12 cellular contexts compared by ENCODE assay signal in genomic region chr2:42901076-42901645, GRCh38.
DNase-seq lines count a peak whose midpoint lies in the region; ATAC-seq and TF ChIP-seq lines count a peak whose summit lies in the region.
"Had no signal": no experiment of that assay in that cellular context is flagged by ENCODE, and none has a peak within 500 bp of the region (broad histone marks: within the 10 kb centered on the region; RNA-seq: fewer than 3 reads in every experiment).

No MANE protein-coding gene starts in this region.

- H3K9ac ChIP-seq in SK-N-SH (no peak overlapping the region), fibroblast of lung (ENCODE audit: insufficient read depth, low read length) (no peak overlapping the region)

- peak overlapping the region; percentile 16; the same call in 1 of the 2 replicates for H3K4me2 ChIP-seq in SK-N-SH
- H3K4me2 ChIP-seq in fibroblast of lung (ENCODE audit: extremely low read depth, insufficient read depth, low read length), result no peak overlapping the region

- no peaks in the 10 kb centered on the region for H3K27me3 ChIP-seq in SK-N-SH (ENCODE audit: insufficient read depth)
- H3K27me3 ChIP-seq in fibroblast of lung (ENCODE audit: control insufficient read depth, insufficient read depth, low read length), result peaks cover 3% of the 10 kb centered on the region

- H3K9me2 ChIP-seq in SK-N-SH, result no peaks in the 10 kb centered on the region

- H3K27ac ChIP-seq in SK-N-SH (ENCODE audit: low read depth in 2 of 2, low read length in 1 of 2), result no peak overlapping the region
- no peak overlapping the region for H3K27ac ChIP-seq in fibroblast of lung (ENCODE audit: insufficient read depth, low read length)
- H3K27ac ChIP-seq: pancreas had no signal

- no peak for ATAC-seq in omental fat pad (ENCODE audit: low FRiP score)
- ATAC-seq: pancreas had no signal

- peak overlapping the region; percentile 54 for H2AFZ ChIP-seq in SK-N-SH (ENCODE audit: low read depth)
- peak overlapping the region; percentile 3 for H2AFZ ChIP-seq in fibroblast of lung (ENCODE audit: low read length)

- in situ Hi-C loops in ACHN (cut with HindIII; ENCODE audit: low pct_ligation_motif_present, low pct_unique_long_range_greater_than_20kb, low sequenced_read_pairs), result no loop called here

- H3K36me3 ChIP-seq in SK-N-SH (replicated peaks in 1 of 2; ENCODE audit: control insufficient read depth in 1 of 2, insufficient read depth in 2 of 2, low read length in 1 of 2) (no peaks in the 10 kb centered on the region), fibroblast of lung (ENCODE audit: control insufficient read depth, insufficient read depth, low read length) (no peaks in the 10 kb centered on the region)
- H3K36me3 ChIP-seq: pancreas had no signal

- TF ChIP-seq CTCF in SK-N-SH (IDR thresholded peaks at IDR 0.05), result no peak
- no peak for TF ChIP-seq CTCF in fibroblast of lung (conservative IDR thresholded peaks at IDR 0.05 in 1 of 2, IDR thresholded peaks at IDR 0.05 in 1 of 2; ENCODE audit: low read depth in 1 of 2, low read length in 2 of 2)
- TF ChIP-seq CTCF in omental fat pad (IDR thresholded peaks at IDR 0.05), result no peak

- 61% methylated on average over 4 of the region's 4 CpGs for WGBS in SK-N-SH (ENCODE audit: low lambda C conversion rate)

- TF ChIP-seq EP300 in SK-N-SH (IDR thresholded peaks at IDR 0.05; ENCODE audit: borderline replicate concordance in 1 of 2, low read depth in 1 of 2, low read length in 1 of 2), result no peak

- H3K4me1 ChIP-seq in SK-N-SH (ENCODE audit: control insufficient read depth in 1 of 2, insufficient read depth in 2 of 2, low read depth in 1 of 2, low read length in 1 of 2), result peaks cover under 1 to 27% of the 10 kb centered on the region in 2 experiments; a peak in 3 of 4 replicates
- peaks cover 16% of the 10 kb centered on the region for H3K4me1 ChIP-seq in fibroblast of lung (ENCODE audit: control insufficient read depth, extremely low read depth, insufficient read depth, low read length)

- no peaks in the 10 kb centered on the region for H3K9me3 ChIP-seq in SK-N-SH
- H3K9me3 ChIP-seq in fibroblast of lung (ENCODE audit: control insufficient read depth, insufficient read depth, low read depth, low read length), result no peaks in the 10 kb centered on the region
- H3K9me3 ChIP-seq: pancreas had no signal

- DNase-seq in CD1c-positive myeloid dendritic cell (ENCODE audit: extremely low spot score), result peak; percentile 19
- no peak for DNase-seq in SK-N-SH
- DNase-seq in fibroblast of lung (ENCODE audit: low read depth in 2 of 2), result peak; percentile 36 to 78
- peak; percentile 21 for DNase-seq in omental fat pad (ENCODE audit: low spot score)
- DNase-seq in T-helper 1 cell, result no peak
- DNase-seq in ACHN, result no peak
- no peak for DNase-seq in Ammon's horn (ENCODE audit: low spot score)
- DNase-seq in NCI-H2171 treated with DMSO at 0.1 percent for 48 hours (lab: John Stamatoyannopoulos, UW), result no peak
- DNase-seq: activated gamma-delta T cell treated with Interleukin-2 at 50 U/mL for 16 hours, mammary epithelial cell, NCI-H2081 treated with DMSO at 0.1 percent for 48 hours, pancreas had no signal

- H3K79me2 ChIP-seq in SK-N-SH (ENCODE audit: insufficient read depth) (no peaks in the 10 kb centered on the region), fibroblast of lung (ENCODE audit: control insufficient read depth, insufficient read depth, low read length) (no peaks in the 10 kb centered on the region)

- no peak overlapping the region for H3K4me3 ChIP-seq in SK-N-SH (ENCODE audit: low read depth in 2 of 2, low read length in 1 of 2)
- no peak overlapping the region for H3K4me3 ChIP-seq in fibroblast of lung (replicated peaks in 1 of 4; ENCODE audit: control extremely low read depth in 1 of 4, insufficient read depth in 1 of 4, low read depth in 3 of 4, low read length in 4 of 4)
- H3K4me3 ChIP-seq: pancreas had no signal

- H3F3A ChIP-seq in SK-N-SH (replicated peaks; ENCODE audit: insufficient read depth), result peaks cover 4% of the 10 kb centered on the region

- no peak for TF ChIP-seq RAD21 in SK-N-SH (IDR thresholded peaks at IDR 0.05; ENCODE audit: low read length)

- POLR2A ChIA-PET in SK-N-SH (lab: Yijun Ruan, JAX), result no interaction called here

- CTCF ChIA-PET in SK-N-SH (lab: Yijun Ruan, JAX), result interaction anchor here (1.1 to 1.7 kb wide), 3 partner anchors 12 to 73 kb away, joined by 3 to 4 read pairs (median 4); no protein-coding TSS in a partner anchor

- H4K20me1 ChIP-seq in SK-N-SH (ENCODE audit: insufficient read depth) (no peaks in the 10 kb centered on the region), fibroblast of lung (ENCODE audit: control insufficient read depth, extremely low read depth, insufficient read depth, low read length) (no peaks in the 10 kb centered on the region)

TF ChIP-seq in SK-N-SH, 30 proteins besides CTCF, POLR2A, EP300 and RAD21:
- TF ChIP-seq, protein P1, sequence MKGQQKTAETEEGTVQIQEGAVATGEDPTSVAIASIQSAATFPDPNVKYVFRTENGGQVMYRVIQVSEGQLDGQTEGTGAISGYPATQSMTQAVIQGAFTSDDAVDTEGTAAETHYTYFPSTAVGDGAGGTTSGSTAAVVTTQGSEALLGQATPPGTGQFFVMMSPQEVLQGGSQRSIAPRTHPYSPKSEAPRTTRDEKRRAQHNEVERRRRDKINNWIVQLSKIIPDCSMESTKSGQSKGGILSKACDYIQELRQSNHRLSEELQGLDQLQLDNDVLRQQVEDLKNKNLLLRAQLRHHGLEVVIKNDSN (IDR thresholded peaks at IDR 0.05; ENCODE audit: borderline replicate concordance, low read depth), result no peak
- TF ChIP-seq FOXJ3 (CRISPR knock-in tag; IDR thresholded peaks at IDR 0.05), result no peak
TF ChIP-seq in SK-N-SH: peak in this region for 0.

Comparison
In these comparisons a context has a peak if more than half of its experiments do, and no peak if none do; other contexts are left out.
1. DNase-seq: peak in CD1c-positive myeloid dendritic cell (single experiment), fibroblast of lung (2 of 2) and omental fat pad (single experiment); none in SK-N-SH (single experiment), T-helper 1 cell (0 of 5), ACHN (single experiment), Ammon's horn (single experiment) and NCI-H2171 treated with DMSO at 0.1 percent for 48 hours (single experiment).